12 cellular contexts compared by ENCODE assay signal in genomic region chr6:147699637-147700036, GRCh38.
A peak's percentile ranks its signal among the peaks of the same experiment; 100 is the strongest.
DNase-seq lines count a peak whose midpoint lies in the region; FAIRE-seq and TF ChIP-seq lines count a peak whose summit lies in the region.
"Had no signal": no experiment of that assay in that cellular context is flagged by ENCODE, and none has a peak within 500 bp of the region (broad histone marks: within the 10 kb centered on the region; RNA-seq: fewer than 3 reads in every experiment).

No MANE protein-coding gene starts in this region.

- no peaks in the 10 kb centered on the region for H4K20me1 ChIP-seq in keratinocyte (ENCODE audit: control insufficient read depth, extremely low read depth, insufficient read depth, low read length)

- peaks cover 3% of the 10 kb centered on the region for H3K4me1 ChIP-seq in keratinocyte (ENCODE audit: control insufficient read depth, extremely low read depth, insufficient read depth, low read length)
- no peaks in the 10 kb centered on the region for H3K4me1 ChIP-seq in right atrium auricular region

- DNase-seq in AG08395 (ENCODE audit: low spot score), result peak; percentile 65
- DNase-seq in HTR-8/SVneo (ENCODE audit: insufficient read length, low spot score), result peak; percentile 23
- DNase-seq in astrocyte of the spinal cord (ENCODE audit: low read depth, low spot score), result peak; percentile 54
- DNase-seq in keratinocyte (ENCODE audit: low read depth, low spot score), result no peak
- no peak for DNase-seq in right atrium auricular region (ENCODE audit: low spot score)
- no peak for DNase-seq in activated CD4-positive, alpha-beta T cell treated with anti-CD3 and anti-CD28 coated beads for 1 hour
- no peak for DNase-seq in NCI-H1092 (lab: John Stamatoyannopoulos, UW)
- DNase-seq in activated CD8-positive, alpha-beta memory T cell treated with anti-CD3 and anti-CD28 coated beads, Interleukin-2, amount 50 U/mL, for 48 hours, result no peak
- DNase-seq: activated T-cell treated with anti-CD3 and anti-CD28 coated beads, Interleukin-2, amount 50 U/mL, for 72 hours; AML-193; effector CD4-positive, alpha-beta T cell; trophoblast cell had no signal

- no peak overlapping the region for H2AFZ ChIP-seq in keratinocyte (ENCODE audit: control insufficient read depth, low read length)

- no peaks in the 10 kb centered on the region for H3K9me1 ChIP-seq in keratinocyte (ENCODE audit: control insufficient read depth, extremely low read depth, insufficient read depth, low read length)

- no peak overlapping the region for H3K4me2 ChIP-seq in keratinocyte (ENCODE audit: control insufficient read depth, extremely low read depth, insufficient read depth, low read depth, low read length)

- dilution Hi-C loops in keratinocyte (cut with MboI; ENCODE audit: extremely low pct_ligation_motif_present, low sequenced_read_pairs), result no loop called here

- H3K27me3 ChIP-seq in keratinocyte (ENCODE audit: control insufficient read depth, extremely low read depth, insufficient read depth, low read length) (no peaks in the 10 kb centered on the region), right atrium auricular region (no peaks in the 10 kb centered on the region)

- H3K79me2 ChIP-seq in keratinocyte (ENCODE audit: control insufficient read depth, insufficient read depth, low read length), result no peaks in the 10 kb centered on the region

- H3K4me3 ChIP-seq in astrocyte of the spinal cord (ENCODE audit: low read depth, low read length) (no peak overlapping the region), keratinocyte (ENCODE audit: control insufficient read depth in 2 of 3, extremely low read depth in 1 of 3, insufficient read depth in 2 of 3, low read depth in 1 of 3, low read length in 3 of 3) (no peak overlapping the region), right atrium auricular region (no peak overlapping the region)

- TF ChIP-seq CTCF in astrocyte of the spinal cord (IDR thresholded peaks at IDR 0.05; ENCODE audit: low read depth, low read length) (no peak), keratinocyte (optimal IDR thresholded peaks at IDR 0.05 in 1 of 3, IDR thresholded peaks at IDR 0.05 in 1 of 3, conservative IDR thresholded peaks at IDR 0.05 in 1 of 3; ENCODE audit: extremely low read depth in 1 of 3, insufficient read depth in 2 of 3, low read length in 3 of 3) (no peak), right atrium auricular region (IDR thresholded peaks at IDR 0.05) (no peak)

- H3K9me3 ChIP-seq in keratinocyte (ENCODE audit: control insufficient read depth, low read depth, low read length) (no peaks in the 10 kb centered on the region), right atrium auricular region (no peaks in the 10 kb centered on the region)

- FAIRE-seq in HTR-8/SVneo (lab: Jason Lieb, UNC) (peak; percentile 42), keratinocyte (lab: Jason Lieb, UNC) (peak; percentile 78)

- H3K27ac ChIP-seq in keratinocyte (ENCODE audit: control insufficient read depth, insufficient read depth, low read length) (no peak overlapping the region), right atrium auricular region (no peak overlapping the region)

- H3K36me3 ChIP-seq in keratinocyte (ENCODE audit: control insufficient read depth in 2 of 2, extremely low read depth in 1 of 2, insufficient read depth in 2 of 2, low read length in 2 of 2), result no peaks in the 10 kb centered on the region
- H3K36me3 ChIP-seq in right atrium auricular region, result no peaks in the 10 kb centered on the region

- in situ Hi-C loops in astrocyte of the spinal cord (cut with HindIII; ENCODE audit: low sequenced_read_pairs), result no loop called here

- H3K9ac ChIP-seq in keratinocyte (ENCODE audit: control insufficient read depth, extremely low read depth, insufficient read depth, low read length), result no peak overlapping the region

Comparison
In these comparisons a context has a peak if more than half of its experiments do, and no peak if none do; other contexts are left out.
1. DNase-seq: peak in AG08395 (single experiment), HTR-8/SVneo (single experiment) and astrocyte of the spinal cord (single experiment); none in keratinocyte (single experiment), right atrium auricular region (single experiment), activated CD4-positive, alpha-beta T cell treated with anti-CD3 and anti-CD28 coated beads for 1 hour (single experiment), NCI-H1092 (single experiment) and activated CD8-positive, alpha-beta memory T cell treated with anti-CD3 and anti-CD28 coated beads, Interleukin-2, amount 50 U/mL, for 48 hours (single experiment).